In genomic region chr6:146948790-146949342, GRCh38 we compare ENCODE assay signal across 17 cellular contexts.
A peak's percentile ranks its signal among the peaks of the same experiment; 100 is the strongest.
DNase-seq lines count a peak whose midpoint lies in the region; ATAC-seq, FAIRE-seq and TF ChIP-seq lines count a peak whose summit lies in the region.
"Had no signal": no experiment of that assay in that cellular context is flagged by ENCODE, and none has a peak within 500 bp of the region (broad histone marks: within the 10 kb centered on the region; RNA-seq: fewer than 3 reads in every experiment).

No MANE protein-coding gene starts in this region.

- POLR2A ChIA-PET in HepG2 (lab: Yijun Ruan, JAX): no interaction called here

- ATAC-seq in HepG2 (no peak), right lobe of liver (no peak)
- ATAC-seq: CD8-positive, alpha-beta T cell had no signal

- no peak overlapping the region for H3K4me2 ChIP-seq in HepG2 (ENCODE audit: low read depth, low read length)

- TF ChIP-seq CTCF in HepG2 (CRISPR knock-in tag; IDR thresholded peaks at IDR 0.05): no peak
- no peak for TF ChIP-seq CTCF in right lobe of liver (IDR thresholded peaks at IDR 0.05)
- TF ChIP-seq CTCF in fibroblast of the aortic adventitia (IDR thresholded peaks at IDR 0.05; ENCODE audit: insufficient read depth, low read length): no peak

- BruUV-seq in HepG2 (replicated peaks; lab: Mats Ljungman, UMichigan): no TSS peak

- H3K36me3 ChIP-seq in HepG2 (replicated peaks in 1 of 2; ENCODE audit: control insufficient read depth in 1 of 2, insufficient read depth in 2 of 2, low read length in 2 of 2) (no peaks in the 10 kb centered on the region), right lobe of liver (no peaks in the 10 kb centered on the region), adipocyte (ENCODE audit: control insufficient read depth, insufficient read depth, low read length, severe bottlenecking) (no peaks in the 10 kb centered on the region)

- H4K20me1 ChIP-seq in HepG2 (ENCODE audit: insufficient read depth, low read length): no peaks in the 10 kb centered on the region

- H3K27ac ChIP-seq in HepG2 (ENCODE audit: extremely low read length, insufficient read depth, low read length) (no peak overlapping the region), right lobe of liver (no peak overlapping the region)

- H3K4me3 ChIP-seq in HepG2 (replicated peaks in 1 of 3; ENCODE audit: insufficient read depth in 1 of 3, low read depth in 2 of 3, low read length in 3 of 3) (no peak overlapping the region), right lobe of liver (no peak overlapping the region), adipocyte (ENCODE audit: low read length) (no peak overlapping the region), fibroblast of the aortic adventitia (ENCODE audit: low read depth, low read length) (no peak overlapping the region)

- no peak overlapping the region for H2AFZ ChIP-seq in HepG2 (ENCODE audit: low read length)

- DNase-seq in HepG2 (ENCODE audit: low spot score): no peak
- DNase-seq in right lobe of liver: no peak
- peak; percentile 31 for DNase-seq in adipocyte (ENCODE audit: low read depth)
- peak; percentile 17 for DNase-seq in fibroblast of the aortic adventitia (ENCODE audit: low read depth)
- no peak for DNase-seq in posterior cingulate gyrus
- no peak for DNase-seq in hypothalamus (lab: John Stamatoyannopoulos, UW)
- no peak for DNase-seq in AG08395 (ENCODE audit: low spot score)
- DNase-seq: CD8-positive, alpha-beta T cell; COR-L47; DMS79 treated with DMSO at 0.1 percent for 48 hours; EL; GOT3; H9 had no signal

- no peaks in the 10 kb centered on the region for H3K79me2 ChIP-seq in HepG2 (ENCODE audit: insufficient read depth, low read length)

- TF ChIP-seq RAD21 in HepG2 (CRISPR knock-in tag; IDR thresholded peaks at IDR 0.05): no peak

- TF ChIP-seq EP300 in HepG2 (IDR thresholded peaks at IDR 0.05; ENCODE audit: low read depth in 2 of 2, low read length in 2 of 2) (no peak), HepG2 (CRISPR knock-in tag; IDR thresholded peaks at IDR 0.05; ENCODE audit: borderline replicate concordance) (no peak)

- CTCF ChIA-PET in HepG2 (lab: Yijun Ruan, JAX; ENCODE audit: low intra/inter-chr PET ratio, low total read pairs): no interaction called here

- no peaks in the 10 kb centered on the region for H3K9me3 ChIP-seq in HepG2 (ENCODE audit: low read length)
- H3K9me3 ChIP-seq in right lobe of liver: no peaks in the 10 kb centered on the region
- H3K9me3 ChIP-seq in adipocyte (ENCODE audit: control insufficient read depth, low read length): no peaks in the 10 kb centered on the region

- peaks cover 41% of the 10 kb centered on the region for H3K4me1 ChIP-seq in HepG2 (ENCODE audit: insufficient read depth, low read length)
- peaks cover 0 to 7% (median 0%) of the 10 kb centered on the region in 4 donors for H3K4me1 ChIP-seq in right lobe of liver
- no peaks in the 10 kb centered on the region for H3K4me1 ChIP-seq in adipocyte (ENCODE audit: control insufficient read depth, insufficient read depth, low read length)

- in situ Hi-C loops in HepG2 (cut with HindIII; ENCODE audit: extremely low pct_ligation_motif_present, low pct_unique_long_range_greater_than_20kb): no loop called here

- intact Hi-C loops in HepG2 (cut with micrococcal nuclease; ENCODE audit: unreplicated experiment) (no loop called here), right lobe of liver (cut with DNase I) (no loop called here), posterior cingulate gyrus (cut with DNase I) (no loop called here)

- 55% methylated on average over 3 of the region's 3 CpGs for WGBS in HepG2 (ENCODE audit: low lambda C conversion rate)
- 87% methylated on average over 3 of the region's 3 CpGs for WGBS in right lobe of liver (ENCODE audit: insufficient coverage, low coverage, low lambda C conversion rate, missing lambda C conversion rate)

- TF ChIP-seq POLR2A in HepG2 (IDR thresholded peaks at IDR 0.05; ENCODE audit: insufficient read depth in 1 of 2, low read depth in 2 of 2, low read length in 2 of 2): no peak
- no peak for TF ChIP-seq POLR2A in right lobe of liver (IDR thresholded peaks at IDR 0.05)

- no peak overlapping the region for H3K9ac ChIP-seq in HepG2 (ENCODE audit: insufficient read depth, low read depth, low read length)
- H3K9ac ChIP-seq in adipocyte (ENCODE audit: low read length): no peak overlapping the region

- FAIRE-seq in HepG2 (lab: Jason Lieb, UNC): no peak
- FAIRE-seq: A204.1, D721Med, G401.6, GM12891 had no signal

- H3K27me3 ChIP-seq in HepG2 (ENCODE audit: control insufficient read depth in 1 of 2, insufficient read depth in 2 of 2, low read length in 2 of 2): no peaks in the 10 kb centered on the region
- H3K27me3 ChIP-seq in right lobe of liver: no peaks in the 10 kb centered on the region
- H3K27me3 ChIP-seq in adipocyte (replicated peaks; ENCODE audit: control insufficient read depth, insufficient read depth, low read length): no peaks in the 10 kb centered on the region

TF ChIP-seq in HepG2, 621 proteins besides CTCF, POLR2A, EP300 and RAD21:
- no peak for TF ChIP-seq TRAFD1 (CRISPR knock-in tag; IDR thresholded peaks at IDR 0.05; ENCODE audit: borderline replicate concordance)
- TF ChIP-seq CEBPB (IDR thresholded peaks at IDR 0.05; ENCODE audit: borderline replicate concordance, low read depth, low read length): 0 out of 2 replicates have a peak, but pooled peaks have one; percentile 4

Comparison
In these comparisons a context has a peak if more than half of its experiments do, and no peak if none do; other contexts are left out.
1. DNase-seq: peak in adipocyte (single experiment) and fibroblast of the aortic adventitia (single experiment); none in HepG2 (single experiment), right lobe of liver (0 of 3), posterior cingulate gyrus (0 of 10), hypothalamus (0 of 51) and AG08395 (single experiment).